ENCODE assay signal across 14 cellular contexts in the genomic region with DNA sequence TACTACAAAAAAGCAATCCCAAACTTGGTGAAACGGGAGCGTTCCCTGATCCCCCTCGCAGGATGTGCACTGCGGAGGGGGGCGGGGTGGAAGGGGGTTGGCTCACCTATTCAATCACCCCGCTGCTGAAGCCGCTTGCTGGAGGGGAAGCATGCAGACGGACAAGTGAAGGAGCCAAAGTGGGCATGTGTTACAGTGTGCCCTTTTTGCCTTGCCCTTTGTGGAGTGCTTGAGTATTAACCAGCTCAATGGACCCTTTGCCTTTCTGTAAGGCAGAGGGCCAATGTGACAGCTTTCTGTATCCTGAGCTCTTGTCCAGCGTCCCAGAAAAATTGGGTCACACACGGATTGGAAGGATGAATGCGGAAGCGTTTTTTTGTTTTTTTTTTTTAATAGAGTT.
A peak's percentile ranks its signal among the peaks of the same experiment; 100 is the strongest.
DNase-seq lines count a peak whose midpoint lies in the region; ATAC-seq and TF ChIP-seq lines count a peak whose summit lies in the region.
"Had no signal": no experiment of that assay in that cellular context is flagged by ENCODE, and none has a peak within 500 bp of the region (broad histone marks: within the 10 kb centered on the region; RNA-seq: fewer than 3 reads in every experiment).

No MANE protein-coding gene starts in this region.

- no peak for TF ChIP-seq CTCF in coronary artery (IDR thresholded peaks at IDR 0.05)

- no peak for ATAC-seq in sciatic nerve

- H3K27ac ChIP-seq in coronary artery = no peak overlapping the region
- H3K27ac ChIP-seq: C4-2B had no signal

- no peak overlapping the region for H3K4me3 ChIP-seq in coronary artery
- H3K4me3 ChIP-seq: HAP-1 had no signal

- DNase-seq in Daoy (ENCODE audit: low read depth) (peak; percentile 16), anterior cingulate cortex (lab: John Stamatoyannopoulos, UW) (peak in 31 of 58 donors; percentile 1 to 65 (median 13)), globus pallidus (ENCODE audit: low spot score) (peak; percentile 9), putamen (ENCODE audit: low spot score) (peak; percentile 3), sciatic nerve (ENCODE audit: low spot score) (no peak), coronary artery (ENCODE audit: low spot score) (no peak), NCI-H1417 (lab: John Stamatoyannopoulos, UW) (no peak)
- DNase-seq: ACHN; CD4-positive, alpha-beta memory T cell; DMS79; EL; GDM1 had no signal

- intact Hi-C loops in sciatic nerve (cut with DNase I) = no loop called here

Comparison
In these comparisons a context has a peak if more than half of its experiments do, and no peak if none do; other contexts are left out.
1. DNase-seq: peak in Daoy (single experiment), anterior cingulate cortex (31 of 58), globus pallidus (single experiment) and putamen (single experiment); none in sciatic nerve (single experiment), coronary artery (single experiment) and NCI-H1417 (0 of 3).